Comparison of ENCODE assay signal across 9 cellular contexts in genomic region chr17:40536731-40537171, GRCh38. TPM values are rescaled to one million over a fixed set of nuclear protein-coding genes. Genes with fewer than 3 reads are reported as not detected.
DNase-seq lines count a peak whose midpoint lies in the region; ATAC-seq and TF ChIP-seq lines count a peak whose summit lies in the region.
"Had no signal": no experiment of that assay in that cellular context is flagged by ENCODE, and none has a peak within 500 bp of the region (broad histone marks: within the 10 kb centered on the region; RNA-seq: fewer than 3 reads in every experiment).

No MANE protein-coding gene starts in this region.

- peaks cover 24% of the 10 kb centered on the region for H3K4me1 ChIP-seq in hepatocyte (ENCODE audit: insufficient read depth)

- no peaks in the 10 kb centered on the region for H3K9me2 ChIP-seq in hepatocyte (replicated peaks; ENCODE audit: insufficient read depth)

- 42% methylated on average over 4 of the region's 4 CpGs for WGBS in hepatocyte (ENCODE audit: low lambda C conversion rate, missing lambda C conversion rate)

- peak overlapping the region; percentile 79 for H3K27ac Mint-ChIP-seq in activated naive CD8-positive, alpha-beta T cell
- peak overlapping the region; percentile 76 for H3K27ac Mint-ChIP-seq in stimulated activated memory B cell treated with anti-CD40 and anti-IgM and Interleukin-4, amounts not matched to agents 10 μg/mL and 1 μg/mL and 100 μg/mL, for 72 hours

- H3K79me2 ChIP-seq in hepatocyte = no peaks in the 10 kb centered on the region

- no peaks in the 10 kb centered on the region for H3K36me3 ChIP-seq in hepatocyte (replicated peaks; ENCODE audit: insufficient read depth, low read depth)

- H3K27ac ChIP-seq in hepatocyte = peak overlapping the region; percentile 49

- H3K4me3 Mint-ChIP-seq in activated naive CD8-positive, alpha-beta T cell = peak overlapping the region; percentile 42
- H3K4me3 Mint-ChIP-seq in stimulated activated memory B cell treated with anti-CD40 and anti-IgM and Interleukin-4, amounts not matched to agents 10 μg/mL and 1 μg/mL and 100 μg/mL, for 72 hours = no peak overlapping the region

- no peak overlapping the region for H3K4me2 ChIP-seq in hepatocyte

- no peaks in the 10 kb centered on the region for H4K20me1 ChIP-seq in hepatocyte (ENCODE audit: insufficient read depth, poor library complexity, severe bottlenecking)

- H3K36me3 Mint-ChIP-seq in activated naive CD8-positive, alpha-beta T cell = no peaks in the 10 kb centered on the region
- no peaks in the 10 kb centered on the region for H3K36me3 Mint-ChIP-seq in stimulated activated memory B cell treated with anti-CD40 and anti-IgM and Interleukin-4, amounts not matched to agents 10 μg/mL and 1 μg/mL and 100 μg/mL, for 72 hours

- TF ChIP-seq CTCF in hepatocyte (IDR thresholded peaks at IDR 0.05; ENCODE audit: poor library complexity) = no peak

- H3K4me3 ChIP-seq in hepatocyte = no peak overlapping the region

- ATAC-seq in stimulated activated memory B cell treated with anti-CD40 and anti-IgM and Interleukin-4, amounts not matched to agents 10 μg/mL and 1 μg/mL and 100 μg/mL, for 72 hours = no peak
- no peak for ATAC-seq in GM21786 (IDR thresholded peaks at IDR 0.05; ENCODE audit: unreplicated experiment)
- no peak for ATAC-seq in GM18867 (IDR thresholded peaks at IDR 0.05; ENCODE audit: unreplicated experiment)

- H3K27me3 Mint-ChIP-seq in activated naive CD8-positive, alpha-beta T cell = no peaks in the 10 kb centered on the region
- H3K27me3 Mint-ChIP-seq in stimulated activated memory B cell treated with anti-CD40 and anti-IgM and Interleukin-4, amounts not matched to agents 10 μg/mL and 1 μg/mL and 100 μg/mL, for 72 hours = no peaks in the 10 kb centered on the region

- H3K9me3 Mint-ChIP-seq in activated naive CD8-positive, alpha-beta T cell (ENCODE audit: low read depth) = no peaks in the 10 kb centered on the region
- no peaks in the 10 kb centered on the region for H3K9me3 Mint-ChIP-seq in stimulated activated memory B cell treated with anti-CD40 and anti-IgM and Interleukin-4, amounts not matched to agents 10 μg/mL and 1 μg/mL and 100 μg/mL, for 72 hours

- no peak overlapping the region for H2AFZ ChIP-seq in hepatocyte

- DNase-seq in HCEC 1CT (peak; percentile 29), hepatocyte (ENCODE audit: low spot score) (no peak), OCI-M2 (lab: John Stamatoyannopoulos, UW; ENCODE audit: unreplicated experiment) (no peak)
- DNase-seq: NCI-H446; stimulated activated CD4-positive, alpha-beta T cell treated with anti-CD3 and anti-CD28 coated beads, Interleukin-2, amount 100 ng/mL, for 48 hours had no signal

- no peaks in the 10 kb centered on the region for H3K27me3 ChIP-seq in hepatocyte

- H3K9me3 ChIP-seq in hepatocyte (ENCODE audit: low read depth) = no peaks in the 10 kb centered on the region

- peaks cover 91% of the 10 kb centered on the region for H3K4me1 Mint-ChIP-seq in activated naive CD8-positive, alpha-beta T cell (ENCODE audit: low read depth)
- H3K4me1 Mint-ChIP-seq in stimulated activated memory B cell treated with anti-CD40 and anti-IgM and Interleukin-4, amounts not matched to agents 10 μg/mL and 1 μg/mL and 100 μg/mL, for 72 hours = peaks cover 86% of the 10 kb centered on the region

RNA-seq across cellular contexts. Expression of gene CCR7, which starts 28.5 kb away (rescaled TPM):
- total RNA-seq in hepatocyte = 0.16 and 2.8 TPM in 2 replicates
- polyA plus RNA-seq in hepatocyte = 2.9 and 4.1 TPM in 2 replicates

RNA-seq across cellular contexts. Expression of gene TNS4, which starts 35.3 kb away (rescaled TPM):
- total RNA-seq in hepatocyte = not detected in 2 replicates
- polyA plus RNA-seq in hepatocyte = 0.07 TPM in 2 replicates
